ENCODE assay signal across 8 cellular contexts in genomic region chr2:231614559-231615057, GRCh38. TPM values are rescaled to one million over a fixed set of nuclear protein-coding genes. Genes with fewer than 3 reads are reported as not detected.
A peak's percentile ranks its signal among the peaks of the same experiment; 100 is the strongest.
DNase-seq lines count a peak whose midpoint lies in the region; ATAC-seq and TF ChIP-seq lines count a peak whose summit lies in the region.

No MANE protein-coding gene starts in this region.

- H3K27me3 Mint-ChIP-seq in activated T-helper 2 cell treated with anti-CD3 and anti-CD28 coated beads, Interferon-gamma antibody, Interleukin-2, Interleukin-4, amounts not matched to agents 10 μg/mL and 5 μg/mL and 100 μg/mL, durations not matched to agents 14 hours and 24 hours and 36 hours (ENCODE audit: low read depth): no peaks in the 10 kb centered on the region

- H3K4me1 ChIP-seq in heart left ventricle (peaks cover 16 to 52% (median 35%) of the 10 kb centered on the region in 12 donors), rectal smooth muscle tissue (ENCODE audit: control insufficient read depth, insufficient read depth, low read length) (peaks cover 30% of the 10 kb centered on the region)

- ATAC-seq in heart left ventricle (peak in 3 of 4 donors; percentile 8 to 29 (median 18)), GM18868 (IDR thresholded peaks at IDR 0.05; ENCODE audit: unreplicated experiment) (no peak)

- H3K9ac ChIP-seq in rectal smooth muscle tissue (ENCODE audit: low read length): peak overlapping the region; percentile 68

- H3K9me3 Mint-ChIP-seq in activated T-helper 2 cell treated with anti-CD3 and anti-CD28 coated beads, Interferon-gamma antibody, Interleukin-2, Interleukin-4, amounts not matched to agents 10 μg/mL and 5 μg/mL and 100 μg/mL, durations not matched to agents 14 hours and 24 hours and 36 hours: no peaks in the 10 kb centered on the region

- H3K4me3 Mint-ChIP-seq in activated T-helper 2 cell treated with anti-CD3 and anti-CD28 coated beads, Interferon-gamma antibody, Interleukin-2, Interleukin-4, amounts not matched to agents 10 μg/mL and 5 μg/mL and 100 μg/mL, durations not matched to agents 14 hours and 24 hours and 36 hours (ENCODE audit: low read depth): peak overlapping the region; percentile 74

- peak; percentile 44 for DNase-seq in GM19238 (ENCODE audit: insufficient read length, low spot score)
- peak; percentile 82 for DNase-seq in Jurkat, Clone E6-1 (ENCODE audit: low read depth, low spot score)
- DNase-seq in activated T-helper 2 cell treated with anti-CD3 and anti-CD28 coated beads, Interferon-gamma antibody, Interleukin-2, Interleukin-4, amounts not matched to agents 10 μg/mL and 5 μg/mL and 100 μg/mL, durations not matched to agents 14 hours and 24 hours and 36 hours (ENCODE audit: low spot score): no peak
- DNase-seq in heart left ventricle: peak in 4 of 5 donors; percentile 67 to 71 (median 70)
- no peak for DNase-seq in NCI-H446 (lab: John Stamatoyannopoulos, UW)
- DNase-seq in DMS 273 (lab: John Stamatoyannopoulos, UW; ENCODE audit: unreplicated experiment): no peak

- H3K4me1 Mint-ChIP-seq in activated T-helper 2 cell treated with anti-CD3 and anti-CD28 coated beads, Interferon-gamma antibody, Interleukin-2, Interleukin-4, amounts not matched to agents 10 μg/mL and 5 μg/mL and 100 μg/mL, durations not matched to agents 14 hours and 24 hours and 36 hours (ENCODE audit: low read depth): peaks cover 48% of the 10 kb centered on the region

- intact Hi-C loops in activated T-helper 2 cell treated with anti-CD3 and anti-CD28 coated beads, Interferon-gamma antibody, Interleukin-2, Interleukin-4, amounts not matched to agents 10 μg/mL and 5 μg/mL and 100 μg/mL, durations not matched to agents 14 hours and 24 hours and 36 hours (cut with micrococcal nuclease): loop anchor here (10.0 kb wide), 1 partner anchor 560 kb away; the partner anchor contains the start of gene PSMD1
- intact Hi-C loops in heart left ventricle (cut with DNase I): loop anchor here in 9 of 10 donors (1.0 to 5.0 kb wide), 8 partner anchors 26 to 168 kb away; partner anchors contain the start of genes PDE6D (in 2 of the 9) and PTMA (in 1 of the 9)

- H3K36me3 ChIP-seq in heart left ventricle (no peaks in the 10 kb centered on the region), rectal smooth muscle tissue (ENCODE audit: control insufficient read depth, insufficient read depth, low read length) (no peaks in the 10 kb centered on the region)

- WGBS in heart left ventricle, 4 donors: 1 to 7% (median 4%) methylated on average over 28 to 46 of the region's 46 CpGs

- H3K4me3 ChIP-seq in Jurkat, Clone E6-1 (ENCODE audit: low read length): peak overlapping the region; percentile 76
- peak overlapping the region; percentile 5 to 62 (median 52) for H3K4me3 ChIP-seq in heart left ventricle
- H3K4me3 ChIP-seq in rectal smooth muscle tissue (ENCODE audit: low read length): peak overlapping the region; percentile 70

- peak in 1 of 2 donors; percentile 28 for TF ChIP-seq POLR2A in heart left ventricle (IDR thresholded peaks at IDR 0.05)

- H3K27ac ChIP-seq in heart left ventricle (peak overlapping the region; percentile 91 to 100 (median 98)), rectal smooth muscle tissue (ENCODE audit: low read depth, low read length) (peak overlapping the region; percentile 99)

- peak overlapping the region; percentile 92 for H3K27ac Mint-ChIP-seq in activated T-helper 2 cell treated with anti-CD3 and anti-CD28 coated beads, Interferon-gamma antibody, Interleukin-2, Interleukin-4, amounts not matched to agents 10 μg/mL and 5 μg/mL and 100 μg/mL, durations not matched to agents 14 hours and 24 hours and 36 hours

- H3K36me3 Mint-ChIP-seq in activated T-helper 2 cell treated with anti-CD3 and anti-CD28 coated beads, Interferon-gamma antibody, Interleukin-2, Interleukin-4, amounts not matched to agents 10 μg/mL and 5 μg/mL and 100 μg/mL, durations not matched to agents 14 hours and 24 hours and 36 hours (ENCODE audit: low read depth): no peaks in the 10 kb centered on the region

- peaks cover 0 to 8% (median 0%) of the 10 kb centered on the region in 9 donors for H3K27me3 ChIP-seq in heart left ventricle
- H3K27me3 ChIP-seq in rectal smooth muscle tissue (ENCODE audit: control insufficient read depth, insufficient read depth, low read length): no peaks in the 10 kb centered on the region

- no peak for TF ChIP-seq CTCF in heart left ventricle (IDR thresholded peaks at IDR 0.05)

- H3K9me3 ChIP-seq in heart left ventricle: no peaks in the 10 kb centered on the region

RNA-seq across cellular contexts. Expression of gene TEX44, which starts 21.9 kb away (rescaled TPM):
- not detected for polyA plus RNA-seq in Jurkat, Clone E6-1 (2012; ENCODE audit: insufficient read depth, insufficient read length)
- not detected in 2 replicates for total RNA-seq in activated T-helper 2 cell treated with anti-CD3 and anti-CD28 coated beads, Interferon-gamma antibody, Interleukin-2, Interleukin-4, amounts not matched to agents 10 μg/mL and 5 μg/mL and 100 μg/mL, durations not matched to agents 14 hours and 24 hours and 36 hours
- total RNA-seq in heart left ventricle: not detected
- not detected for polyA plus RNA-seq in heart left ventricle

Comparison
In these comparisons a context has a peak if more than half of its experiments do, and no peak if none do; other contexts are left out.
1. DNase-seq: peak in GM19238 (single experiment), Jurkat, Clone E6-1 (single experiment) and heart left ventricle (4 of 5); none in activated T-helper 2 cell treated with anti-CD3 and anti-CD28 coated beads, Interferon-gamma antibody, Interleukin-2, Interleukin-4, amounts not matched to agents 10 μg/mL and 5 μg/mL and 100 μg/mL, durations not matched to agents 14 hours and 24 hours and 36 hours (single experiment), NCI-H446 (0 of 2) and DMS 273 (single experiment).
2. Peak in every context shown above with its lines, with median percentiles within 50 percentile points of each other: H3K4me3 ChIP-seq.